ENCODE assay signal across 26 cellular contexts in the genomic region with DNA sequence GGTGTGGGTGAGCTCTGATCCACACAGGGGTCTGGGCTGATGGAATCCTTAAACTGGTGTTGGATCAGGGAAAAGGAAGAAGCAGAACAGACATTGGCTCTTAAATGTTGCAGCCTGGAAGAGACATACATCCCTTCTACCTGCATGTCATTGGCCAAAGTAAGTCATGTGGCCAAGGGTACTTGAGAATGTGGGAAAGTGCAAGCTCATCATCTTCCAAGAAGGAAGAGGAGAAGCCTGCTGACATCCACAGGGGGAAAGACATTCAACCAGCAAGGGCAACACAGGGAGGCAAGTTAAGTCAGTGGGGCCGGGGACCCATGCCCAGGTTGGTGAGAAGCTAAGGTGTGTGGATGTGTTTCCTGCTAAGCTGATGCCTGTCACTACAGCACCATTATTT.
DNase-seq lines count a peak whose midpoint lies in the region; ATAC-seq, FAIRE-seq and TF ChIP-seq lines count a peak whose summit lies in the region.
"Had no signal": no experiment of that assay in that cellular context is flagged by ENCODE, and none has a peak within 500 bp of the region (broad histone marks: within the 10 kb centered on the region; RNA-seq: fewer than 3 reads in every experiment).

No MANE protein-coding gene starts in this region.

- H3K9me3 ChIP-seq in HepG2 (ENCODE audit: low read length) (peaks cover 9% of the 10 kb centered on the region; the same call in 1 of the 2 replicates), right lobe of liver (no peaks in the 10 kb centered on the region), neuronal stem cell (replicated peaks in 1 of 2; ENCODE audit: control insufficient read depth in 2 of 2, insufficient read depth in 1 of 2, low read depth in 1 of 2, low read length in 2 of 2) (peaks cover 0 to 7% of the 10 kb centered on the region in 2 donors)
- H3K9me3 ChIP-seq: BE2C, HAP-1 had no signal

- H3K4ac ChIP-seq in neuronal stem cell (ENCODE audit: low read length) = no peak overlapping the region

- no peak overlapping the region for H4K91ac ChIP-seq in neuronal stem cell (ENCODE audit: low read depth, low read length, poor library complexity)

- H3K27ac ChIP-seq in HepG2 (ENCODE audit: extremely low read length, insufficient read depth, low read length) (no peak overlapping the region), right lobe of liver (no peak overlapping the region), neuronal stem cell (replicated peaks; ENCODE audit: low read length) (no peak overlapping the region)
- H3K27ac ChIP-seq: 22Rv1; BLaER1 treated with 17β-estradiol and CSF1 and Interleukin-3, amounts not matched to agents 10 nM and 100 nM had no signal

- no peak overlapping the region for H2AFZ ChIP-seq in HepG2 (ENCODE audit: low read length)
- no peak overlapping the region for H2AFZ ChIP-seq in neuronal stem cell (ENCODE audit: low read length)

- H3K27me3 ChIP-seq in HepG2 (ENCODE audit: control insufficient read depth in 1 of 2, insufficient read depth in 2 of 2, low read length in 2 of 2) (peaks cover 0 to 5% of the 10 kb centered on the region in 2 experiments; a peak in 1 of 5 replicates), right lobe of liver (no peaks in the 10 kb centered on the region), neuronal stem cell (ENCODE audit: control insufficient read depth in 3 of 3, insufficient read depth in 3 of 3, low read depth in 1 of 3, low read length in 3 of 3) (peaks cover 0 to 2% (median 0%) of the 10 kb centered on the region in 3 experiments)
- H3K27me3 ChIP-seq: BE2C; BLaER1 treated with 17β-estradiol and CSF1 and Interleukin-3, amounts not matched to agents 10 nM and 100 nM had no signal

- H3K4me2 ChIP-seq in HepG2 (ENCODE audit: low read depth, low read length) (no peak overlapping the region), neuronal stem cell (ENCODE audit: insufficient read depth, low read length, poor library complexity, severe bottlenecking) (no peak overlapping the region)
- H3K4me2 ChIP-seq: BLaER1 treated with 17β-estradiol and CSF1 and Interleukin-3, amounts not matched to agents 10 nM and 100 nM had no signal

- peak overlapping the region; percentile 45 for H3K18ac ChIP-seq in neuronal stem cell (ENCODE audit: low read length)

- CTCF ChIA-PET in HepG2 (lab: Yijun Ruan, JAX; ENCODE audit: low intra/inter-chr PET ratio, low total read pairs) = no interaction called here

- POLR2A ChIA-PET in HepG2 (lab: Yijun Ruan, JAX) = no interaction called here

- FAIRE-seq in HepG2 (lab: Jason Lieb, UNC) = no peak
- FAIRE-seq: A204.1, D721Med, GM12891, GM18507, H54 had no signal

- ATAC-seq in HepG2 (no peak), right lobe of liver (no peak)

- DNase-seq in HepG2 (ENCODE audit: low spot score) (no peak), right lobe of liver (no peak), brain pericyte (ENCODE audit: low read depth, low spot score) (peak; percentile 6), neuronal stem cell (ENCODE audit: low spot score) (no peak), HuH-7 (ENCODE audit: low spot score) (no peak), GM03348 (ENCODE audit: low spot score) (no peak), NCI-H1092 treated with DMSO at 0.1 percent for 48 hours (lab: John Stamatoyannopoulos, UW) (no peak)
- DNase-seq: ACHN; AML-193; BE2C; CD4-positive, alpha-beta T cell; CD8-positive, alpha-beta memory T cell; DMS 273 treated with DMSO at 0.1 percent for 48 hours; DMS79; EL; GDM1; GOT3; HFFc6 had no signal

- H3K79me2 ChIP-seq in HepG2 (ENCODE audit: insufficient read depth, low read length) = no peaks in the 10 kb centered on the region

- BruUV-seq in HepG2 (replicated peaks; lab: Mats Ljungman, UMichigan) = no TSS peak

- no peak overlapping the region for H2BK12ac ChIP-seq in neuronal stem cell (ENCODE audit: low read length)

- no peak overlapping the region for H3K14ac ChIP-seq in neuronal stem cell (ENCODE audit: low read length)

- TF ChIP-seq EP300 in HepG2 (IDR thresholded peaks at IDR 0.05; ENCODE audit: low read depth in 2 of 2, low read length in 2 of 2) (no peak), HepG2 (CRISPR knock-in tag; IDR thresholded peaks at IDR 0.05; ENCODE audit: borderline replicate concordance) (no peak)

- H4K8ac ChIP-seq in neuronal stem cell (ENCODE audit: low read depth, low read length) = no peak overlapping the region

- intact Hi-C loops in HepG2 (cut with micrococcal nuclease; ENCODE audit: unreplicated experiment) = no loop called here
- intact Hi-C loops in right lobe of liver (cut with DNase I) = no loop called here

- TF ChIP-seq POLR2A in HepG2 (IDR thresholded peaks at IDR 0.05; ENCODE audit: insufficient read depth in 1 of 2, low read depth in 2 of 2, low read length in 2 of 2) (no peak), right lobe of liver (IDR thresholded peaks at IDR 0.05) (no peak)

- H3K79me1 ChIP-seq in neuronal stem cell (ENCODE audit: low read depth, low read length) = no peaks in the 10 kb centered on the region

- no peak overlapping the region for H2BK15ac ChIP-seq in neuronal stem cell (ENCODE audit: low read length)

- in situ Hi-C loops in HepG2 (cut with HindIII; ENCODE audit: extremely low pct_ligation_motif_present, low pct_unique_long_range_greater_than_20kb) = no loop called here

- WGBS in HepG2 (ENCODE audit: low lambda C conversion rate) = 0% methylated on average over 1 of the region's 1 CpG
- WGBS in right lobe of liver (ENCODE audit: insufficient coverage, low coverage, low lambda C conversion rate, missing lambda C conversion rate) = 33% methylated on average over 1 of the region's 1 CpG
- WGBS in neuronal stem cell (ENCODE audit: extremely low coverage in 2 of 2, insufficient read length in 2 of 2, insufficient replicate concordance in 1 of 2), 2 donors = no CpG with 5 or more reads among the region's 1 CpG

- H3K4me1 ChIP-seq in HepG2 (ENCODE audit: insufficient read depth, low read length) = no peaks in the 10 kb centered on the region
- H3K4me1 ChIP-seq in right lobe of liver = no peaks in the 10 kb centered on the region
- H3K4me1 ChIP-seq in neuronal stem cell (ENCODE audit: control insufficient read depth in 2 of 2, insufficient read depth in 1 of 2, low read depth in 1 of 2, low read length in 2 of 2) = no peaks in the 10 kb centered on the region
- H3K4me1 ChIP-seq: BE2C, HAP-1 had no signal

- H3K4me3 ChIP-seq in HepG2 (replicated peaks in 1 of 3; ENCODE audit: insufficient read depth in 1 of 3, low read depth in 2 of 3, low read length in 3 of 3) = no peak overlapping the region
- no peak overlapping the region for H3K4me3 ChIP-seq in right lobe of liver
- no peak overlapping the region for H3K4me3 ChIP-seq in neuronal stem cell (ENCODE audit: low read length in 2 of 2)
- H3K4me3 ChIP-seq: BLaER1 treated with 17β-estradiol and CSF1 and Interleukin-3, amounts not matched to agents 10 nM and 100 nM; HAP-1 had no signal

- TF ChIP-seq CTCF in HepG2 (CRISPR knock-in tag; IDR thresholded peaks at IDR 0.05) = no peak
- TF ChIP-seq CTCF in right lobe of liver (IDR thresholded peaks at IDR 0.05) = no peak

- no peaks in the 10 kb centered on the region for H4K20me1 ChIP-seq in HepG2 (ENCODE audit: insufficient read depth, low read length)
- H4K20me1 ChIP-seq: BLaER1 treated with 17β-estradiol and CSF1 and Interleukin-3, amounts not matched to agents 10 nM and 100 nM had no signal

- H2BK5ac ChIP-seq in neuronal stem cell (ENCODE audit: low read length) = no peak overlapping the region

- TF ChIP-seq RAD21 in HepG2 (CRISPR knock-in tag; IDR thresholded peaks at IDR 0.05) = no peak

- no peak overlapping the region for H2AK5ac ChIP-seq in neuronal stem cell (ENCODE audit: low read depth, low read length)

- no peak overlapping the region for H3K23ac ChIP-seq in neuronal stem cell (ENCODE audit: low read depth, low read length, poor library complexity)

- no peak overlapping the region for H3K9ac ChIP-seq in HepG2 (ENCODE audit: insufficient read depth, low read depth, low read length)
- no peak overlapping the region for H3K9ac ChIP-seq in neuronal stem cell (ENCODE audit: low read depth, low read length, poor library complexity)
- H3K9ac ChIP-seq: BLaER1 treated with 17β-estradiol and CSF1 and Interleukin-3, amounts not matched to agents 10 nM and 100 nM had no signal

- H3K36me3 ChIP-seq in HepG2 (replicated peaks in 1 of 2; ENCODE audit: control insufficient read depth in 1 of 2, insufficient read depth in 2 of 2, low read length in 2 of 2) (no peaks in the 10 kb centered on the region), right lobe of liver (no peaks in the 10 kb centered on the region), neuronal stem cell (replicated peaks in 1 of 2; ENCODE audit: control insufficient read depth in 2 of 2, insufficient read depth in 2 of 2, low read length in 2 of 2) (no peaks in the 10 kb centered on the region)
- H3K36me3 ChIP-seq: BE2C; BLaER1 treated with 17β-estradiol and CSF1 and Interleukin-3, amounts not matched to agents 10 nM and 100 nM; HAP-1 had no signal

- no peak overlapping the region for H2BK120ac ChIP-seq in neuronal stem cell (ENCODE audit: low read depth, low read length)

TF ChIP-seq in HepG2, 621 proteins besides CTCF, POLR2A, EP300 and RAD21:
- TF ChIP-seq MAFK (conservative IDR thresholded peaks at IDR 0.05 in 1 of 2, IDR thresholded peaks at IDR 0.05 in 1 of 2; ENCODE audit: low read length in 2 of 2) = peak; percentile 32 to 76; a peak in 3 of 4 replicates
- TF ChIP-seq ZNF552 (CRISPR knock-in tag; IDR thresholded peaks at IDR 0.05; ENCODE audit: borderline replicate concordance) = no peak
- no peak for TF ChIP-seq ZNF460 (CRISPR knock-in tag; IDR thresholded peaks at IDR 0.05; ENCODE audit: borderline replicate concordance)
- peak; percentile 39; the same call in 1 of the 2 replicates for TF ChIP-seq MAFF (IDR thresholded peaks at IDR 0.05; ENCODE audit: low read depth, low read length)
